ENCODE assay signal across 19 cellular contexts in the genomic region with DNA sequence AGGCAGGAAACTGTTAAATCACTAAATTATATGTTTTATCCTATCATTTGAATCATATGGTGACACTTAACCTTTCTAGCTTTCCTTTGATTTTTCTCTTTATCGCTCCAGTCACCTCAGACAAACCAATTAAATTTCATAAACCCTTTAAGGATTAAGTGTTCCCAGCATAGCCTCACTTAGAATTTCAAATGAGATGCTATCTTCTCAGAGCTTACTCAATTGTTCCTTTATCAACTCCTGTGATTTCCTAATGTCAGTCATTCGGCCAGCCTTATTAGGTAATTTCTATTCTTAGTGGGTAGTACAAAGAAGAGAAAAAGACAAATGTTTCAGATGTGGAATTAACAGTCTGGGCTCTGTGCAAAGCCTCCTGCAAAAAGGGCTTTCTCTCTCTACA.
"Had no signal": no experiment of that assay in that cellular context is flagged by ENCODE, and none has a peak within 500 bp of the region (broad histone marks: within the 10 kb centered on the region; RNA-seq: fewer than 3 reads in every experiment).

No MANE protein-coding gene starts in this region.

- H3K27ac ChIP-seq: adrenal gland, breast epithelium, hepatocyte, right atrium auricular region, tibial nerve, WERI-Rb-1 had no signal

- H3K4me2 ChIP-seq: hepatocyte had no signal

- H3K4me1 ChIP-seq: adrenal gland, breast epithelium, right atrium auricular region, tibial nerve had no signal

- ATAC-seq: activated naive CD4-positive, alpha-beta T cell treated with anti-CD3 and anti-CD28 coated beads, Interleukin-2, amount 50 U/mL, for 72 hours; activated T-helper 17 cell treated with anti-CD3 and anti-CD28 coated beads, Interleukin-2, amount 50 U/mL, for 72 hours; esophagus mucosa; left cardiac atrium had no signal

- DNase-seq: activated T-cell treated with anti-CD3 and anti-CD28 coated beads, Interleukin-2, amount 50 U/mL, for 1 hour; adrenal gland; effector memory CD4-positive, alpha-beta T cell; foreskin melanocyte; islet precursor cell; left cardiac atrium; stimulated activated CD4-positive, alpha-beta T cell treated with anti-CD3 and anti-CD28 coated beads, Interleukin-4, amount 100 ng/mL, for 24 hours; WERI-Rb-1 had no signal

- H2AFZ ChIP-seq: hepatocyte had no signal

- H3K27me3 ChIP-seq: adrenal gland, breast epithelium, hepatocyte, right atrium auricular region, tibial nerve had no signal

- H3K36me3 ChIP-seq: adrenal gland, breast epithelium, right atrium auricular region, tibial nerve, WERI-Rb-1 had no signal

- H3K4me3 Mint-ChIP-seq: activated T-helper 17 cell treated with anti-CD3 and anti-CD28 coated beads, Interleukin-2, amount 50 U/mL, for 72 hours; central memory CD8-positive, alpha-beta T cell; nephron; stimulated activated naive CD8-positive, alpha-beta T cell treated with anti-CD3 and anti-CD28 coated beads, Interleukin-15, Interleukin-2, amounts not matched to agents 100 ng/mL and 50 ng/mL, for 24 hours; T-helper 2 cell treated with Interferon-gamma antibody and Interleukin-4, amounts not matched to agents 5 μg/mL and 100 μg/mL, for 36 hours had no signal

- H3K27me3 Mint-ChIP-seq: activated T-helper 17 cell treated with anti-CD3 and anti-CD28 coated beads, Interleukin-2, amount 50 U/mL, for 72 hours; central memory CD8-positive, alpha-beta T cell had no signal

- H3K27ac Mint-ChIP-seq: activated naive CD4-positive, alpha-beta T cell treated with anti-CD3 and anti-CD28 coated beads, Interleukin-2, amount 50 U/mL, for 72 hours; activated T-helper 17 cell treated with anti-CD3 and anti-CD28 coated beads, Interleukin-2, amount 50 U/mL, for 72 hours; nephron; stimulated activated naive CD8-positive, alpha-beta T cell treated with anti-CD3 and anti-CD28 coated beads, Interleukin-15, Interleukin-2, amounts not matched to agents 100 ng/mL and 50 ng/mL, for 24 hours; T-helper 2 cell treated with Interferon-gamma antibody and Interleukin-4, amounts not matched to agents 5 μg/mL and 100 μg/mL, for 36 hours had no signal

- H3K79me2 ChIP-seq: hepatocyte had no signal

- H3K4me3 ChIP-seq: adrenal gland, breast epithelium, hepatocyte, right atrium auricular region, tibial nerve had no signal

- H3K4me1 Mint-ChIP-seq: activated T-helper 17 cell treated with anti-CD3 and anti-CD28 coated beads, Interleukin-2, amount 50 U/mL, for 72 hours; central memory CD8-positive, alpha-beta T cell; nephron had no signal
